Comparison of ENCODE assay signal across 26 cellular contexts in the genomic region with DNA sequence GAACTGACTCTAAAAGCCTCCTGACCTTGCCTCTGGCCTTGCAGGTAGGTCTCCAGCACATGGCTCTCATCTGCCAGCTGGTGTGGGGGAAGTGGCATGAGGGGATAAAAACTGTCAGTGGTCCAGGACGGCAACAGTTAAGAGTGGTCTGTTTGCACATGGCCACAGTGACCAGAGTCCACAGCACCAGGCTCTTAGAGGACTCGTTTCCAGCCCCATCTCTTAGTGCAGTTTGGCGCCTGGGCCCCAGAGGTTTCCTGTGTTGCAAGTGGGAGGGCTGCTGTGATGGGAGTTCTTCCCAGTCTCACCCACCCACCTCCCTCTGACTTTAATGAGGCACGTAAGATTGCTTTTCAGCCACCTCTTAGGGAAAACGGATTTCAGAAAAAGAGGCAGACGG. TPM values are rescaled to one million over a fixed set of nuclear protein-coding genes. Genes with fewer than 3 reads are reported as not detected.
DNase-seq lines count a peak whose midpoint lies in the region; ATAC-seq, FAIRE-seq and TF ChIP-seq lines count a peak whose summit lies in the region.
"Had no signal": no experiment of that assay in that cellular context is flagged by ENCODE, and none has a peak within 500 bp of the region (broad histone marks: within the 10 kb centered on the region; RNA-seq: fewer than 3 reads in every experiment).

No MANE protein-coding gene starts in this region.

- H3K4me1 Mint-ChIP-seq in CD4-positive, CD25-positive, alpha-beta regulatory T cell, result no peaks in the 10 kb centered on the region
- no peaks in the 10 kb centered on the region for H3K4me1 Mint-ChIP-seq in activated T-helper 2 cell treated with anti-CD3 and anti-CD28 coated beads, Interferon-gamma antibody, Interleukin-2, Interleukin-4, amounts not matched to agents 10 μg/mL and 5 μg/mL and 100 μg/mL, durations not matched to agents 14 hours and 24 hours and 36 hours (ENCODE audit: low read depth)
- no peaks in the 10 kb centered on the region for H3K4me1 Mint-ChIP-seq in nephron
- H3K4me1 Mint-ChIP-seq: memory B cell had no signal

- peak overlapping the region in 2 of 3 donors; percentile 31 to 32 for H3K27ac Mint-ChIP-seq in CD4-positive, CD25-positive, alpha-beta regulatory T cell
- peak overlapping the region; percentile 38 for H3K27ac Mint-ChIP-seq in activated T-helper 2 cell treated with anti-CD3 and anti-CD28 coated beads, Interferon-gamma antibody, Interleukin-2, Interleukin-4, amounts not matched to agents 10 μg/mL and 5 μg/mL and 100 μg/mL, durations not matched to agents 14 hours and 24 hours and 36 hours
- H3K27ac Mint-ChIP-seq in nephron, result peak overlapping the region in 2 of 3 experiments; percentile 21 to 43
- H3K27ac Mint-ChIP-seq: activated naive CD4-positive, alpha-beta T cell treated with anti-CD3 and anti-CD28 coated beads for 36 hours; activated T-cell treated with anti-CD3 and anti-CD28 coated beads, Interleukin-2, amount 50 U/mL, for 72 hours; dendritic cell treated with granulocyte-macrophage colony-stimulating factor and Interleukin-4, amounts not matched to agents 40 ng/mL and 50 ng/mL, for 4 days; memory B cell; stimulated activated effector memory CD8-positive, alpha-beta T cell treated with anti-CD3 and anti-CD28 coated beads, Interleukin-12 subunit alpha, Interleukin-12 subunit beta, amount 100 ng/mL, for 72 hours had no signal

- H3K4me3 ChIP-seq in CD4-positive, CD25-positive, alpha-beta regulatory T cell (ENCODE audit: low read depth, low read length), result no peak overlapping the region
- H3K4me3 ChIP-seq: cardiac muscle cell, Peyer's patch, spleen, suprapubic skin had no signal

- ATAC-seq in CD4-positive, CD25-positive, alpha-beta regulatory T cell (ENCODE audit: low read depth in 2 of 2), result no peak
- ATAC-seq in HG02938 (IDR thresholded peaks at IDR 0.05; ENCODE audit: unreplicated experiment), result no peak

- TF ChIP-seq CTCF in nephron (IDR thresholded peaks at IDR 0.05; ENCODE audit: unreplicated experiment in 3 of 3), result no peak

- H3K4me3 Mint-ChIP-seq in CD4-positive, CD25-positive, alpha-beta regulatory T cell, result no peak overlapping the region
- no peak overlapping the region for H3K4me3 Mint-ChIP-seq in activated T-helper 2 cell treated with anti-CD3 and anti-CD28 coated beads, Interferon-gamma antibody, Interleukin-2, Interleukin-4, amounts not matched to agents 10 μg/mL and 5 μg/mL and 100 μg/mL, durations not matched to agents 14 hours and 24 hours and 36 hours (ENCODE audit: low read depth)
- no peak overlapping the region for H3K4me3 Mint-ChIP-seq in nephron
- H3K4me3 Mint-ChIP-seq: activated naive CD4-positive, alpha-beta T cell treated with anti-CD3 and anti-CD28 coated beads for 36 hours; activated T-cell treated with anti-CD3 and anti-CD28 coated beads, Interleukin-2, amount 50 U/mL, for 72 hours; dendritic cell treated with granulocyte-macrophage colony-stimulating factor and Interleukin-4, amounts not matched to agents 40 ng/mL and 50 ng/mL, for 4 days; H9; memory B cell; stimulated activated effector memory CD8-positive, alpha-beta T cell treated with anti-CD3 and anti-CD28 coated beads, Interleukin-12 subunit alpha, Interleukin-12 subunit beta, amount 100 ng/mL, for 72 hours had no signal

- no peaks in the 10 kb centered on the region for H3K27me3 Mint-ChIP-seq in CD4-positive, CD25-positive, alpha-beta regulatory T cell
- no peaks in the 10 kb centered on the region for H3K27me3 Mint-ChIP-seq in activated T-helper 2 cell treated with anti-CD3 and anti-CD28 coated beads, Interferon-gamma antibody, Interleukin-2, Interleukin-4, amounts not matched to agents 10 μg/mL and 5 μg/mL and 100 μg/mL, durations not matched to agents 14 hours and 24 hours and 36 hours (ENCODE audit: low read depth)
- H3K27me3 Mint-ChIP-seq in nephron (ENCODE audit: low read depth), result no peaks in the 10 kb centered on the region
- H3K27me3 Mint-ChIP-seq: dendritic cell treated with granulocyte-macrophage colony-stimulating factor and Interleukin-4, amounts not matched to agents 40 ng/mL and 50 ng/mL, for 4 days; memory B cell had no signal

- H3K9me3 ChIP-seq in CD4-positive, CD25-positive, alpha-beta regulatory T cell (ENCODE audit: control insufficient read depth in 2 of 2, low read length in 2 of 2), result no peaks in the 10 kb centered on the region
- H3K9me3 ChIP-seq: Peyer's patch, spleen, suprapubic skin had no signal

- peaks cover 58% of the 10 kb centered on the region for H3K36me3 ChIP-seq in CD4-positive, CD25-positive, alpha-beta regulatory T cell (ENCODE audit: control insufficient read depth, insufficient read depth, low read length)

- no peak overlapping the region for H3K27ac ChIP-seq in CD4-positive, CD25-positive, alpha-beta regulatory T cell (ENCODE audit: insufficient read depth, low read length, poor library complexity, severe bottlenecking)
- H3K27ac ChIP-seq: cardiac muscle cell, Peyer's patch, spleen, suprapubic skin had no signal

- H3K36me3 Mint-ChIP-seq in CD4-positive, CD25-positive, alpha-beta regulatory T cell, result peaks cover 16% of the 10 kb centered on the region
- peaks cover 47% of the 10 kb centered on the region for H3K36me3 Mint-ChIP-seq in activated T-helper 2 cell treated with anti-CD3 and anti-CD28 coated beads, Interferon-gamma antibody, Interleukin-2, Interleukin-4, amounts not matched to agents 10 μg/mL and 5 μg/mL and 100 μg/mL, durations not matched to agents 14 hours and 24 hours and 36 hours (ENCODE audit: low read depth)
- peaks cover 72% of the 10 kb centered on the region for H3K36me3 Mint-ChIP-seq in nephron (ENCODE audit: low read depth)

- H3K27me3 ChIP-seq in CD4-positive, CD25-positive, alpha-beta regulatory T cell (ENCODE audit: control insufficient read depth, insufficient read depth, low read length), result no peaks in the 10 kb centered on the region
- H3K27me3 ChIP-seq: cardiac muscle cell, Peyer's patch, spleen, suprapubic skin had no signal

- no peak for DNase-seq in CD4-positive, CD25-positive, alpha-beta regulatory T cell
- DNase-seq in HTR-8/SVneo (ENCODE audit: insufficient read length, low spot score) (no peak), DMS 273 (lab: John Stamatoyannopoulos, UW; ENCODE audit: unreplicated experiment) (no peak), NCI-H510A (lab: John Stamatoyannopoulos, UW) (no peak)
- no peak for DNase-seq in activated T-helper 2 cell treated with anti-CD3 and anti-CD28 coated beads, Interferon-gamma antibody, Interleukin-2, Interleukin-4, amounts not matched to agents 10 μg/mL and 5 μg/mL and 100 μg/mL, durations not matched to agents 14 hours and 24 hours and 36 hours (ENCODE audit: low spot score)
- DNase-seq: activated naive CD4-positive, alpha-beta T cell treated with anti-CD3 and anti-CD28 coated beads for 36 hours; activated T-cell treated with anti-CD3 and anti-CD28 coated beads, Interleukin-2, amount 50 U/mL, for 72 hours; amygdala; Calu3; H9; kidney glomerular epithelial cell; NCI-H2081; occipital lobe; Peyer's patch; spleen; stimulated activated CD4-positive, alpha-beta T cell treated with anti-CD3 and anti-CD28 coated beads, Interleukin-2, amount 100 ng/mL, for 48 hours; T-helper 1 cell had no signal

- H3K9me3 Mint-ChIP-seq in CD4-positive, CD25-positive, alpha-beta regulatory T cell, result no peaks in the 10 kb centered on the region
- no peaks in the 10 kb centered on the region for H3K9me3 Mint-ChIP-seq in activated T-helper 2 cell treated with anti-CD3 and anti-CD28 coated beads, Interferon-gamma antibody, Interleukin-2, Interleukin-4, amounts not matched to agents 10 μg/mL and 5 μg/mL and 100 μg/mL, durations not matched to agents 14 hours and 24 hours and 36 hours
- H3K9me3 Mint-ChIP-seq in nephron, result no peaks in the 10 kb centered on the region
- H3K9me3 Mint-ChIP-seq: activated naive CD4-positive, alpha-beta T cell treated with anti-CD3 and anti-CD28 coated beads for 36 hours; activated T-cell treated with anti-CD3 and anti-CD28 coated beads, Interleukin-2, amount 50 U/mL, for 72 hours; dendritic cell treated with granulocyte-macrophage colony-stimulating factor and Interleukin-4, amounts not matched to agents 40 ng/mL and 50 ng/mL, for 4 days; H9; memory B cell; stimulated activated effector memory CD8-positive, alpha-beta T cell treated with anti-CD3 and anti-CD28 coated beads, Interleukin-12 subunit alpha, Interleukin-12 subunit beta, amount 100 ng/mL, for 72 hours had no signal

- intact Hi-C loops in activated T-helper 2 cell treated with anti-CD3 and anti-CD28 coated beads, Interferon-gamma antibody, Interleukin-2, Interleukin-4, amounts not matched to agents 10 μg/mL and 5 μg/mL and 100 μg/mL, durations not matched to agents 14 hours and 24 hours and 36 hours (cut with micrococcal nuclease), result no loop called here

- no peaks in the 10 kb centered on the region for H3K4me1 ChIP-seq in CD4-positive, CD25-positive, alpha-beta regulatory T cell (ENCODE audit: control insufficient read depth, insufficient read depth, low read length, poor library complexity, severe bottlenecking)
- H3K4me1 ChIP-seq: Peyer's patch, spleen, suprapubic skin had no signal

- FAIRE-seq in HTR-8/SVneo (lab: Jason Lieb, UNC), result peak; percentile 46
- FAIRE-seq: GM12892, TTC549 had no signal

RNA-seq across cellular contexts. Expression of gene APPL2, which starts 37.0 kb away (rescaled TPM):
- 58.3 TPM for total RNA-seq in CD4-positive, CD25-positive, alpha-beta regulatory T cell
- 10 to 100 TPM; 11.4 to 16.6 (median 13.8) TPM for polyA plus RNA-seq in CD4-positive, CD25-positive, alpha-beta regulatory T cell
- 28.8 and 30.4 TPM in 2 replicates for total RNA-seq in activated T-helper 2 cell treated with anti-CD3 and anti-CD28 coated beads, Interferon-gamma antibody, Interleukin-2, Interleukin-4, amounts not matched to agents 10 μg/mL and 5 μg/mL and 100 μg/mL, durations not matched to agents 14 hours and 24 hours and 36 hours
